Comparison of ENCODE assay signal across 13 cellular contexts in the genomic region with DNA sequence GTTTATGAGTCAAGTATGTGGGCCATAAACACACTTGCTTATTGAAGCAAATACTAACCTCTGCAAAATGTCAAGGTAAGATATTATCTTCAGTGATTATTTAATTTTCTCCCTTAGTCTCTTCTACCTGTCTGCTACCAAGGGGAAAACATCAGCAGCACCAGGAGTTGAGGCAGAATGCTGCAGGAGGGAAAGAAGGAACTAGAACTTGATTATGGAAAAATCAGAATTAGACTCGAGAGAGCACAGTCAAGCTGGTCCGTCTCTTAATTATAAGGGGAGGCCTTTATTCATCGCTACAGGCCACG. TPM values are rescaled to one million over a fixed set of nuclear protein-coding genes. Genes with fewer than 3 reads are reported as not detected.
A peak's percentile ranks its signal among the peaks of the same experiment; 100 is the strongest.
DNase-seq lines count a peak whose midpoint lies in the region; ATAC-seq and TF ChIP-seq lines count a peak whose summit lies in the region.
"Had no signal": no experiment of that assay in that cellular context is flagged by ENCODE, and none has a peak within 500 bp of the region (broad histone marks: within the 10 kb centered on the region; RNA-seq: fewer than 3 reads in every experiment).

No MANE protein-coding gene starts in this region.

- H3K4me2 ChIP-seq in IMR-90 (ENCODE audit: low read depth, low read length) = no peak overlapping the region
- H3K4me2 ChIP-seq: BLaER1 had no signal

- H3K9me3 Mint-ChIP-seq in natural killer cell = no peaks in the 10 kb centered on the region
- peaks cover 4% of the 10 kb centered on the region for H3K9me3 Mint-ChIP-seq in natural killer cell treated with Interleukin-12 subunit alpha and Interleukin-12 subunit beta and Interleukin-15 and Interleukin-18, amount 100 ng/mL, for 72 hours

- H3K4me1 ChIP-seq in IMR-90 (ENCODE audit: control insufficient read depth, insufficient read depth, low read length) = peaks cover 2% of the 10 kb centered on the region; the same call in 1 of the 2 replicates

- no peak overlapping the region for H2BK120ac ChIP-seq in IMR-90 (ENCODE audit: low read depth, low read length)

- H3K4ac ChIP-seq in IMR-90 (ENCODE audit: low read depth, low read length) = no peak overlapping the region

- H4K5ac ChIP-seq in IMR-90 (ENCODE audit: low read depth, low read length) = no peak overlapping the region

- peaks cover 11 to 16% of the 10 kb centered on the region in 2 donors for H3K4me1 Mint-ChIP-seq in natural killer cell
- H3K4me1 Mint-ChIP-seq in natural killer cell treated with Interleukin-12 subunit alpha and Interleukin-12 subunit beta and Interleukin-15 and Interleukin-18, amount 100 ng/mL, for 72 hours (ENCODE audit: low read depth in 2 of 2) = peaks cover 11 to 15% of the 10 kb centered on the region in 2 donors

- TF ChIP-seq CTCF in natural killer cell (IDR thresholded peaks at IDR 0.05) (peak; percentile 20), IMR-90 (conservative IDR thresholded peaks at IDR 0.05; ENCODE audit: low read depth, low read length) (no peak), VCaP (conservative IDR thresholded peaks at IDR 0.05) (peak; percentile 47; the same call in 1 of the 2 replicates), WERI-Rb-1 (IDR thresholded peaks at IDR 0.05; ENCODE audit: low read depth, low read length) (no peak)

- no peak overlapping the region for H2BK20ac ChIP-seq in IMR-90 (ENCODE audit: low read depth, low read length)

- no peak overlapping the region for H3K18ac ChIP-seq in IMR-90 (ENCODE audit: low read depth, low read length)

- 0 out of 4 replicates have a peak, but pooled peaks cover 0 to 3% of the 10 kb centered on the region in 2 experiments for H3K79me1 ChIP-seq in IMR-90 (ENCODE audit: low read depth in 1 of 2, low read length in 2 of 2)

- H3K27me3 Mint-ChIP-seq in natural killer cell (ENCODE audit: low read depth in 2 of 2) = peaks cover 0 to 9% of the 10 kb centered on the region in 2 donors
- peaks cover 7 to 8% of the 10 kb centered on the region in 2 donors for H3K27me3 Mint-ChIP-seq in natural killer cell treated with Interleukin-12 subunit alpha and Interleukin-12 subunit beta and Interleukin-15 and Interleukin-18, amount 100 ng/mL, for 72 hours

- H3K4me3 Mint-ChIP-seq in natural killer cell = no peak overlapping the region
- no peak overlapping the region for H3K4me3 Mint-ChIP-seq in natural killer cell treated with Interleukin-12 subunit alpha and Interleukin-12 subunit beta and Interleukin-15 and Interleukin-18, amount 100 ng/mL, for 72 hours

- H4K8ac ChIP-seq in IMR-90 (ENCODE audit: low read depth in 2 of 2, low read length in 2 of 2) = no peak overlapping the region

- DNase-seq in natural killer cell (no peak), IMR-90 (no peak), NOMO-1 treated with dmso at 0.1 percent for 144 hours (lab: John Stamatoyannopoulos, UW; ENCODE audit: unreplicated experiment) (no peak), NCI-H187 treated with DMSO at 0.1 percent for 48 hours (lab: John Stamatoyannopoulos, UW) (no peak), WERI-Rb-1 (no peak), NCI-H2029 treated with DMSO at 0.1 percent for 48 hours (lab: John Stamatoyannopoulos, UW) (no peak)
- no peak for DNase-seq in natural killer cell treated with Interleukin-12 subunit alpha and Interleukin-12 subunit beta and Interleukin-15 and Interleukin-18, amount 100 ng/mL, for 72 hours (ENCODE audit: low spot score)
- DNase-seq: KG1 had no signal

- H3K36me3 Mint-ChIP-seq in natural killer cell = no peaks in the 10 kb centered on the region
- no peaks in the 10 kb centered on the region for H3K36me3 Mint-ChIP-seq in natural killer cell treated with Interleukin-12 subunit alpha and Interleukin-12 subunit beta and Interleukin-15 and Interleukin-18, amount 100 ng/mL, for 72 hours

- no TSS peak for BruUV-seq in IMR-90 (replicated peaks; lab: Mats Ljungman, UMichigan)

- POLR2A ChIA-PET in IMR-90 (lab: Charles Lee; ENCODE audit: unreplicated experiment) = no interaction called here

- H2AFZ ChIP-seq in IMR-90 (replicated peaks; ENCODE audit: low read length, poor library complexity) = no peak overlapping the region

- no peak overlapping the region for H3K4me3 ChIP-seq in IMR-90 (ENCODE audit: insufficient read depth, low read depth, low read length)
- no peak overlapping the region for H3K4me3 ChIP-seq in WERI-Rb-1 (ENCODE audit: low read depth, low read length)
- H3K4me3 ChIP-seq: BLaER1 had no signal

- TF ChIP-seq RAD21 in IMR-90 (IDR thresholded peaks at IDR 0.05; ENCODE audit: low read length) = no peak

- H3K27ac Mint-ChIP-seq in natural killer cell = no peak overlapping the region
- no peak overlapping the region for H3K27ac Mint-ChIP-seq in natural killer cell treated with Interleukin-12 subunit alpha and Interleukin-12 subunit beta and Interleukin-15 and Interleukin-18, amount 100 ng/mL, for 72 hours

- no peak for ATAC-seq in natural killer cell
- ATAC-seq in natural killer cell treated with Interleukin-12 subunit alpha and Interleukin-12 subunit beta and Interleukin-15 and Interleukin-18, amount 100 ng/mL, for 72 hours = no peak
- ATAC-seq in IMR-90 (ENCODE audit: low read depth) = no peak

- no peak overlapping the region for H3K56ac ChIP-seq in IMR-90 (ENCODE audit: extremely low read depth, insufficient read depth, low read length)

- H3K14ac ChIP-seq in IMR-90 (replicated peaks; ENCODE audit: low read depth, low read length) = no peak overlapping the region

- in situ Hi-C loops in IMR-90 (cut with MboI; ENCODE audit: low sequenced_read_pairs) = loop anchor here (5.0 to 10.0 kb wide), 2 partner anchors 55 to 157 kb away; a partner anchor contains a TSS

- CTCF ChIA-PET in IMR-90 (lab: Yijun Ruan, JAX) = interaction anchor here (1.1 to 3.6 kb wide), 3 partner anchors 23 to 40 kb away, joined by 3 to 17 read pairs (median 7); no protein-coding TSS in a partner anchor

- intact Hi-C loops in natural killer cell (cut with micrococcal nuclease) = no loop called here
- intact Hi-C loops in IMR-90 (cut with micrococcal nuclease) = loop anchor here (5.0 kb wide), 1 partner anchor 160 kb away; a partner anchor contains a TSS

- TF ChIP-seq POLR2A in IMR-90 (IDR thresholded peaks at IDR 0.05; ENCODE audit: low read depth, low read length) = 0 out of 2 replicates have a peak, but pooled peaks have one; percentile 0

- H3K27ac ChIP-seq in IMR-90 (ENCODE audit: insufficient read depth, low read length) (no peak overlapping the region), VCaP (no peak overlapping the region), WERI-Rb-1 (no peak overlapping the region)
- H3K27ac ChIP-seq: BLaER1, HL-60 had no signal

- no peak overlapping the region for H2AK9ac ChIP-seq in IMR-90 (replicated peaks; ENCODE audit: low read depth, low read length, poor library complexity)

- H2BK15ac ChIP-seq in IMR-90 (ENCODE audit: low read depth, low read length) = no peak overlapping the region

- no peaks in the 10 kb centered on the region for H4K20me1 ChIP-seq in IMR-90 (ENCODE audit: insufficient read depth, low read length)
- H4K20me1 ChIP-seq: BLaER1 had no signal

- no peaks in the 10 kb centered on the region for H3K9me3 ChIP-seq in IMR-90 (ENCODE audit: control insufficient read depth, insufficient read depth, low read length)
- H3K9me3 ChIP-seq in WERI-Rb-1 (ENCODE audit: severe bottlenecking) = peaks cover 8% of the 10 kb centered on the region

- no peak overlapping the region for H4K91ac ChIP-seq in IMR-90 (ENCODE audit: insufficient read depth, low read depth, low read length)

- peaks cover 3% of the 10 kb centered on the region; the same call in 1 of the 2 replicates for H3K9me1 ChIP-seq in IMR-90 (ENCODE audit: insufficient read depth, low read length)

- no peak overlapping the region for H3K9ac ChIP-seq in IMR-90 (ENCODE audit: low read depth, low read length)
- H3K9ac ChIP-seq: BLaER1 had no signal

- no peak overlapping the region for H2AK5ac ChIP-seq in IMR-90 (ENCODE audit: low read depth, low read length)

- no peak overlapping the region for H3K23ac ChIP-seq in IMR-90 (ENCODE audit: low read depth, low read length)

- H2BK5ac ChIP-seq in IMR-90 (ENCODE audit: low read depth, low read length, poor library complexity, severe bottlenecking) = no peak overlapping the region

- no peaks in the 10 kb centered on the region for H3K27me3 ChIP-seq in IMR-90 (ENCODE audit: control insufficient read depth, insufficient read depth, low read length)
- H3K27me3 ChIP-seq in WERI-Rb-1 (ENCODE audit: insufficient read depth, low read depth, severe bottlenecking) = no peaks in the 10 kb centered on the region
- H3K27me3 ChIP-seq: BLaER1 had no signal

- no CpG with 5 or more reads among the region's 4 CpGs for WGBS in IMR-90 (ENCODE audit: extremely low coverage in 2 of 2, insufficient read length in 1 of 2), 2 experiments

- H3K36me3 ChIP-seq in IMR-90 (ENCODE audit: control insufficient read depth, insufficient read depth, low read length) = no peaks in the 10 kb centered on the region
- H3K36me3 ChIP-seq in WERI-Rb-1 = no peaks in the 10 kb centered on the region
- H3K36me3 ChIP-seq: BLaER1 had no signal

- dilution Hi-C loops in IMR-90 (cut with HindIII; ENCODE audit: low sequenced_read_pairs, unreplicated experiment) = no loop called here

RNA-seq across cellular contexts. Expression of a gene that starts 4.9 kb away (rescaled TPM):
- 10 to 100 TPM; 63.0 to 82.8 (median 76.4) TPM for total RNA-seq in natural killer cell
- total RNA-seq in natural killer cell treated with Interleukin-12 subunit alpha and Interleukin-12 subunit beta and Interleukin-15 and Interleukin-18, amount 100 ng/mL, for 72 hours = 10 to 100 TPM; 34.9 to 59.6 TPM
- total RNA-seq in IMR-90 (2012; rRNA removed) = 12.8 and 13.1 TPM in 2 replicates
- polyA plus RNA-seq in IMR-90 (2012; rRNA removed) = 18.7 and 22.2 TPM in 2 replicates
- 12.2 and 16.5 TPM in 2 replicates for polyA plus RNA-seq in IMR-90 (2012; cell fraction: cytosol; rRNA removed)
- 83.7 and 91.3 TPM in 2 replicates for polyA plus RNA-seq in IMR-90 (2012; cell fraction: nucleus; rRNA removed; ENCODE audit: low replicate concordance)

RNA-seq across cellular contexts. Expression of a gene that starts 18.5 kb away (rescaled TPM):
- total RNA-seq in natural killer cell (under 1 TPM; 0.40 to 0.84 (median 0.40) TPM), IMR-90 (2012; rRNA removed) (12.0 and 15.6 TPM in 2 replicates)
- total RNA-seq in natural killer cell treated with Interleukin-12 subunit alpha and Interleukin-12 subunit beta and Interleukin-15 and Interleukin-18, amount 100 ng/mL, for 72 hours = under 1 TPM in 1 of 2 donors, not detected in 1; 0.75 TPM
- 61.1 and 68.1 TPM in 2 replicates for polyA plus RNA-seq in IMR-90 (2012; rRNA removed)
- polyA plus RNA-seq in IMR-90 (2012; cell fraction: cytosol; rRNA removed) = 58.1 and 69.3 TPM in 2 replicates
- polyA plus RNA-seq in IMR-90 (2012; cell fraction: nucleus; rRNA removed; ENCODE audit: low replicate concordance) = 57.1 and 59.0 TPM in 2 replicates

RNA-seq across cellular contexts. Expression of a gene that starts 39.8 kb away (rescaled TPM):
- total RNA-seq in natural killer cell (not detected), IMR-90 (2012; rRNA removed) (not detected in 2 replicates)
- total RNA-seq in natural killer cell treated with Interleukin-12 subunit alpha and Interleukin-12 subunit beta and Interleukin-15 and Interleukin-18, amount 100 ng/mL, for 72 hours = not detected
- not detected in 2 replicates for polyA plus RNA-seq in IMR-90 (2012; rRNA removed)
- polyA plus RNA-seq in IMR-90 (2012; cell fraction: cytosol; rRNA removed) = not detected in 2 replicates
- not detected in 2 replicates for polyA plus RNA-seq in IMR-90 (2012; cell fraction: nucleus; rRNA removed; ENCODE audit: low replicate concordance)
- total RNA-seq: A673, HT-29 had no signal

RNA-seq across cellular contexts. Expression of a gene that starts 45.0 kb away (rescaled TPM):
- total RNA-seq in natural killer cell = 1 to 10 TPM; 6.1 to 8.4 (median 6.8) TPM
- under 1 TPM; 0.45 to 0.89 TPM for total RNA-seq in natural killer cell treated with Interleukin-12 subunit alpha and Interleukin-12 subunit beta and Interleukin-15 and Interleukin-18, amount 100 ng/mL, for 72 hours
- 26.7 and 30.8 TPM in 2 replicates for total RNA-seq in IMR-90 (2012; rRNA removed)
- polyA plus RNA-seq in IMR-90 (2012; rRNA removed) = 29.8 and 33.6 TPM in 2 replicates
- 26.3 and 37.5 TPM in 2 replicates for polyA plus RNA-seq in IMR-90 (2012; cell fraction: cytosol; rRNA removed)
- polyA plus RNA-seq in IMR-90 (2012; cell fraction: nucleus; rRNA removed; ENCODE audit: low replicate concordance) = 27.2 and 28.1 TPM in 2 replicates

Comparison
In these comparisons a context has a peak if more than half of its experiments do, and no peak if none do; other contexts are left out.
1. CTCF ChIP-seq: peak in natural killer cell (single experiment) and VCaP (single experiment); none in IMR-90 (single experiment) and WERI-Rb-1 (single experiment).